In the genomic region with DNA sequence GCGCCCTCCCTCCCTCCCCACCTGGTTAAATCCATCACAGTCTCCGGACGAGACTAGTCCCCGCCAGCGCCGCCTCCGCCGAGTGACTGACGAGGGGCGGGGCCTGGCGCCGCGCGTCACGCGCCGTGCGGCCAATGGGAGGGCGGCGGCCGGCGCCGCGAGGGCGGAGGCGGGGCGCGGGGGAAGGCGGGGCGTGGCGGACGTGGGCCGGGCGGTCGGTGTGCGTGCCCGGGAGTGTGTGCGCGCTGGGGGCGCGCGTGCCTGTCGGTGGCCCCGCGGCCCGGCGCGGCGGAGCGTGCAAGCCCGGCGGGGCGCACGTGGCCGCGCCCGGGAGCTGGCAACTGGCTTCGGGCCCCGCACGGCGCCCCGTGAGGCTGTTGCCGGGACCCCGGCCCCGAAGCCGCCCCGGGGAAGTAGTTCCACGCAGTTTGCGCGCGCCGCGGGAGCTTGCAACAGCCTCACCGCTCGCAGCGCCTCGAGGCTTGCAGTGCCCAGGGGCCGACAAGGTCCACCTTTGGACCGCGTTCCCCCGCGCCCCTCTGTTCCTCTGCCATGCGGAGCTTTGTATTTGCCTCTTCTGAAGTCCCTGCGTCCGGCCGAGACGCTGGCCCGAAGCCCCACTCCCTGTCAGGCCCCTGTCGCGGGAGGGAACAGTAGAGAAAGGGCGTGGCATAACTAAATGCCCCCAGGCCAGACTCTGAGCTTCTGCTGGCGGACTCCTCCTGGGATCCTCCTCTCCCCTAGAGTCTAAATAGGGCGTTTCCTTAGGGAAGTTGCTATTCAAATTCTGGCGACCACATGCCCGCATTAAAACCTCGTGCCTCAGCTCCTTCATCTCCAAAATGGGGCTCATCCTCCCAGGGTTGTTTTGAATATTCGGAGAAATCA, we compare ENCODE assay signal across 8 cellular contexts. TPM values are rescaled to one million over a fixed set of nuclear protein-coding genes. Genes with fewer than 3 reads are reported as not detected.
DNase-seq lines count a peak whose midpoint lies in the region; ATAC-seq and TF ChIP-seq lines count a peak whose summit lies in the region.

No MANE protein-coding gene starts in this region.

- WGBS in adrenal gland, 4 donors: 15 to 35% (median 17%) methylated on average over 17 to 94 of the region's 97 CpGs

- intact Hi-C loops in adrenal gland (cut with DNase I): no loop called here
- intact Hi-C loops in left ventricle myocardium inferior (cut with micrococcal nuclease): no loop called here
- intact Hi-C loops in upper lobe of right lung (cut with DNase I): no loop called here

- H3K27ac Mint-ChIP-seq in HFFc6 (peak overlapping the region; percentile 60), progenitor cell of endocrine pancreas (peak overlapping the region; percentile 82)

- H3K9me3 Mint-ChIP-seq in HFFc6 (no peaks in the 10 kb centered on the region), progenitor cell of endocrine pancreas (ENCODE audit: low read depth) (no peaks in the 10 kb centered on the region)

- H3K4me3 ChIP-seq in adrenal gland: peak overlapping the region in 2 of 4 donors; percentile 49 to 74
- peak overlapping the region; percentile 70 for H3K4me3 ChIP-seq in left ventricle myocardium inferior
- peak overlapping the region; percentile 79 for H3K4me3 ChIP-seq in upper lobe of right lung

- H3K36me3 Mint-ChIP-seq in HFFc6 (ENCODE audit: low read depth) (peaks cover 23% of the 10 kb centered on the region), progenitor cell of endocrine pancreas (ENCODE audit: insufficient read depth) (peaks cover 3% of the 10 kb centered on the region)

- peak overlapping the region; percentile 80 for H3K4me3 Mint-ChIP-seq in HFFc6
- peak overlapping the region; percentile 68 for H3K4me3 Mint-ChIP-seq in progenitor cell of endocrine pancreas (ENCODE audit: low read depth)

- peak in 1 of 2 donors; percentile 34 for TF ChIP-seq POLR2A in adrenal gland (IDR thresholded peaks at IDR 0.05)

- no peaks in the 10 kb centered on the region for H3K27me3 ChIP-seq in adrenal gland
- no peaks in the 10 kb centered on the region for H3K27me3 ChIP-seq in left ventricle myocardium inferior (ENCODE audit: low read depth)
- no peaks in the 10 kb centered on the region for H3K27me3 ChIP-seq in upper lobe of right lung

- DNase-seq in GM10266 (ENCODE audit: extremely low spot score): peak; percentile 98
- DNase-seq in HFFc6: peak; percentile 82
- peak; percentile 70 for DNase-seq in MV-4-11 (lab: John Stamatoyannopoulos, UW)
- peak; percentile 81 for DNase-seq in SW480 (ENCODE audit: low spot score)
- peak; percentile 89 to 95 (median 92) for DNase-seq in adrenal gland
- peak; percentile 93 for DNase-seq in left ventricle myocardium inferior
- peak; percentile 93 for DNase-seq in progenitor cell of endocrine pancreas (ENCODE audit: low spot score, unreplicated experiment)
- peak; percentile 96 for DNase-seq in upper lobe of right lung

- H3K27me3 Mint-ChIP-seq in HFFc6 (ENCODE audit: insufficient read depth) (peaks cover 11% of the 10 kb centered on the region), progenitor cell of endocrine pancreas (peaks cover 20% of the 10 kb centered on the region)

- no peaks in the 10 kb centered on the region for H3K9me3 ChIP-seq in adrenal gland (replicated peaks in 1 of 3)
- no peaks in the 10 kb centered on the region for H3K9me3 ChIP-seq in left ventricle myocardium inferior (replicated peaks)
- H3K9me3 ChIP-seq in upper lobe of right lung: no peaks in the 10 kb centered on the region

- H3K36me3 ChIP-seq in adrenal gland (replicated peaks in 1 of 2) (no peaks in the 10 kb centered on the region), left ventricle myocardium inferior (no peaks in the 10 kb centered on the region), upper lobe of right lung (no peaks in the 10 kb centered on the region)

- ATAC-seq in upper lobe of right lung: peak; percentile 98

- peak overlapping the region in 4 of 5 donors; percentile 75 to 88 (median 86) for H3K27ac ChIP-seq in adrenal gland
- peak overlapping the region; percentile 87 for H3K27ac ChIP-seq in left ventricle myocardium inferior (replicated peaks)
- peak overlapping the region; percentile 90 for H3K27ac ChIP-seq in upper lobe of right lung

- H3K4me1 Mint-ChIP-seq in HFFc6 (ENCODE audit: low read depth) (peaks cover 51% of the 10 kb centered on the region), progenitor cell of endocrine pancreas (ENCODE audit: low read depth) (peaks cover 34% of the 10 kb centered on the region)

- peaks cover 0 to 29% of the 10 kb centered on the region in 2 donors for H3K4me1 ChIP-seq in adrenal gland (replicated peaks in 1 of 2)
- peaks cover 49% of the 10 kb centered on the region for H3K4me1 ChIP-seq in left ventricle myocardium inferior
- H3K4me1 ChIP-seq in upper lobe of right lung: peaks cover 18% of the 10 kb centered on the region

- TF ChIP-seq CTCF in GM10266 (IDR thresholded peaks at IDR 0.05; ENCODE audit: control insufficient read depth, insufficient read depth, low read depth, missing control alignments): no peak
- no peak for TF ChIP-seq CTCF in HFFc6 (IDR thresholded peaks at IDR 0.05)
- peak in 2 of 6 experiments; percentile 16 to 31 for TF ChIP-seq CTCF in adrenal gland (IDR thresholded peaks at IDR 0.05)
- peak; percentile 10 for TF ChIP-seq CTCF in left ventricle myocardium inferior (IDR thresholded peaks at IDR 0.05; ENCODE audit: borderline replicate concordance)
- TF ChIP-seq CTCF in progenitor cell of endocrine pancreas (IDR thresholded peaks at IDR 0.05; ENCODE audit: unreplicated experiment): peak; percentile 31
- peak; percentile 9 for TF ChIP-seq CTCF in upper lobe of right lung (IDR thresholded peaks at IDR 0.05)

RNA-seq across cellular contexts. Expression of a gene that starts 0.9 kb away (rescaled TPM):
- 10 to 100 TPM in 2 of 6 experiments, 1 to 10 TPM in 4; 7.8 to 11.2 (median 9.5) TPM for total RNA-seq in HFFc6 (2021; fragmentation: NEBNext Ultra II Directional; extraction: Animal tissue kit (Norgen Biotek cat#: 25700))
- total RNA-seq in adrenal gland (10 to 100 TPM in 5 of 8 donors, 1 to 10 TPM in 3; 6.1 to 17.8 (median 11.5) TPM), left ventricle myocardium inferior (7.6 TPM), progenitor cell of endocrine pancreas (30.1 TPM in 2 replicates), upper lobe of right lung (22.5 TPM)
- 10 to 100 TPM in 1 of 3 donors, 1 to 10 TPM in 2; 3.9 to 13.6 (median 6.0) TPM for polyA plus RNA-seq in adrenal gland

Comparison
In these comparisons a context has a peak if more than half of its experiments do, and no peak if none do; other contexts are left out.
1. CTCF ChIP-seq: peak in left ventricle myocardium inferior (single experiment), progenitor cell of endocrine pancreas (single experiment) and upper lobe of right lung (single experiment); none in GM10266 (single experiment) and HFFc6 (single experiment).
2. Peak in every context shown above with its lines, with median percentiles within 50 percentile points of each other: DNase-seq and H3K27ac ChIP-seq.